ENCODE assay signal across 8 cellular contexts in the genomic region with DNA sequence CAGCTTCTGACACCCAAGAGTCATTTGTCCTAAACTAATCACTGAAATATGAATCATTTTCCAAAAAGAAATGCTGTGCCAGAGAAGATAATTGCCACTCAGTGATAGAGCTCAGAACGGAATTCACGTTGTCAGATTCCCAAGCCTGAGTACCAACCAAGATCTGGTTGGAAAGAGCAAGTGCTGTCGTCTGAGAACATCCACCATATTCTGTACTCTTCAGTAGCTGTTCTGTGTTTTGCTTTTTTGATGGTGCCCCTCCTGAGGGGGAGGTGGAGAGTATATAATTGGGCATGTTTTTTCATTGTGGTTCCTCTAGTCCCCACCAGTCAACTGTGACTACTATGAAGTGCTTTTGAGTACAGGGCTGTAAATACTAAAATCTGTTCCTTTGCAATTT. TPM values are rescaled to one million over a fixed set of nuclear protein-coding genes. Genes with fewer than 3 reads are reported as not detected.
DNase-seq lines count a peak whose midpoint lies in the region; ATAC-seq and TF ChIP-seq lines count a peak whose summit lies in the region.

No MANE protein-coding gene starts in this region.

- H3K27ac Mint-ChIP-seq in activated T-cell treated with anti-CD3 and anti-CD28 coated beads, Interleukin-2, amount 50 U/mL, for 72 hours = peak overlapping the region; percentile 55

- peak; percentile 28 to 31 for ATAC-seq in activated T-cell treated with anti-CD3 and anti-CD28 coated beads, Interleukin-2, amount 50 U/mL, for 72 hours (replicated peaks in 1 of 2)
- ATAC-seq in heart right ventricle (peak in 7 of 8 donors; percentile 18 to 61 (median 23)), GM21447 (IDR thresholded peaks at IDR 0.05; ENCODE audit: unreplicated experiment) (no peak)

- H3K9me3 ChIP-seq in heart right ventricle = no peaks in the 10 kb centered on the region
- no peaks in the 10 kb centered on the region for H3K9me3 ChIP-seq in stomach smooth muscle (ENCODE audit: control insufficient read depth in 2 of 2, low read length in 2 of 2)

- peaks cover 0 to 12% (median 0%) of the 10 kb centered on the region in 9 donors for H3K36me3 ChIP-seq in heart right ventricle
- peaks cover 0 to 5% of the 10 kb centered on the region in 2 donors for H3K36me3 ChIP-seq in stomach smooth muscle (ENCODE audit: control insufficient read depth in 2 of 2, insufficient read depth in 2 of 2, low read length in 2 of 2)

- no peaks in the 10 kb centered on the region for H3K9me3 Mint-ChIP-seq in activated T-cell treated with anti-CD3 and anti-CD28 coated beads, Interleukin-2, amount 50 U/mL, for 72 hours

- H3K9ac ChIP-seq in stomach smooth muscle (ENCODE audit: low read length in 2 of 2) = no peak overlapping the region

- no peak for DNase-seq in activated T-cell treated with anti-CD3 and anti-CD28 coated beads, Interleukin-2, amount 50 U/mL, for 72 hours
- no peak for DNase-seq in activated T-cell treated with anti-CD3 and anti-CD28 coated beads, Interleukin-2, amount 50 U/mL, for 1 hour
- DNase-seq in heart right ventricle (no peak), activated gamma-delta T cell (lab: John Stamatoyannopoulos, UW) (no peak), medulla oblongata (ENCODE audit: extremely low spot score) (no peak)

- H3K4me1 ChIP-seq in heart right ventricle (peaks cover 3 to 54% (median 24%) of the 10 kb centered on the region in 9 donors), stomach smooth muscle (ENCODE audit: control insufficient read depth, insufficient read depth, low read length) (no peaks in the 10 kb centered on the region)

- peaks cover 52% of the 10 kb centered on the region for H3K4me1 Mint-ChIP-seq in activated T-cell treated with anti-CD3 and anti-CD28 coated beads, Interleukin-2, amount 50 U/mL, for 72 hours (ENCODE audit: low read depth)

- 4 to 10% methylated on average over 3 of the region's 3 CpGs for WGBS in heart right ventricle, 2 donors

- H3K4me3 ChIP-seq in heart right ventricle = peak overlapping the region in 9 of 10 donors; percentile 9 to 52 (median 44)
- H3K4me3 ChIP-seq in stomach smooth muscle (ENCODE audit: low read length in 2 of 2) = peak overlapping the region; percentile 47 to 63

- intact Hi-C loops in heart right ventricle (cut with DNase I) = no loop called here

- H3K27me3 ChIP-seq in heart right ventricle = no peaks in the 10 kb centered on the region
- no peaks in the 10 kb centered on the region for H3K27me3 ChIP-seq in stomach smooth muscle (ENCODE audit: control insufficient read depth in 1 of 2, insufficient read depth in 2 of 2, low read length in 2 of 2)

- H3K27me3 Mint-ChIP-seq in activated T-cell treated with anti-CD3 and anti-CD28 coated beads, Interleukin-2, amount 50 U/mL, for 72 hours (ENCODE audit: low read depth) = no peaks in the 10 kb centered on the region

- H3K27ac ChIP-seq in VCaP (peak overlapping the region; percentile 80), heart right ventricle (peak overlapping the region in 9 of 10 donors; percentile 58 to 88 (median 67)), stomach smooth muscle (ENCODE audit: low read length) (no peak overlapping the region)

- TF ChIP-seq CTCF in VCaP (conservative IDR thresholded peaks at IDR 0.05) (no peak), heart right ventricle (IDR thresholded peaks at IDR 0.05) (no peak)

- peak overlapping the region; percentile 73 to 87 for H3K4me3 Mint-ChIP-seq in activated T-cell treated with anti-CD3 and anti-CD28 coated beads, Interleukin-2, amount 50 U/mL, for 72 hours

- H3K36me3 Mint-ChIP-seq in activated T-cell treated with anti-CD3 and anti-CD28 coated beads, Interleukin-2, amount 50 U/mL, for 72 hours (ENCODE audit: insufficient read depth in 2 of 2) = no peaks in the 10 kb centered on the region

RNA-seq across cellular contexts. Expression of a gene that starts 13.2 kb away (rescaled TPM):
- 10 to 100 TPM; 27.6 to 30.2 TPM for total RNA-seq in activated T-cell treated with anti-CD3 and anti-CD28 coated beads, Interleukin-2, amount 50 U/mL, for 72 hours
- total RNA-seq in heart right ventricle = 10 to 100 TPM; 13.2 to 28.7 (median 21.7) TPM
- 10 to 100 TPM; 13.5 to 24.0 TPM for polyA plus RNA-seq in heart right ventricle

RNA-seq across cellular contexts. Expression of a gene that starts 46.6 kb away (rescaled TPM):
- total RNA-seq in activated T-cell treated with anti-CD3 and anti-CD28 coated beads, Interleukin-2, amount 50 U/mL, for 72 hours = 10 to 100 TPM; 24.3 to 26.0 TPM
- 10 to 100 TPM; 13.9 to 20.4 (median 18.5) TPM for total RNA-seq in heart right ventricle
- 10 to 100 TPM; 12.9 to 16.0 TPM for polyA plus RNA-seq in heart right ventricle
